Comparison of ENCODE assay signal across 1 cellular context in the genomic region with DNA sequence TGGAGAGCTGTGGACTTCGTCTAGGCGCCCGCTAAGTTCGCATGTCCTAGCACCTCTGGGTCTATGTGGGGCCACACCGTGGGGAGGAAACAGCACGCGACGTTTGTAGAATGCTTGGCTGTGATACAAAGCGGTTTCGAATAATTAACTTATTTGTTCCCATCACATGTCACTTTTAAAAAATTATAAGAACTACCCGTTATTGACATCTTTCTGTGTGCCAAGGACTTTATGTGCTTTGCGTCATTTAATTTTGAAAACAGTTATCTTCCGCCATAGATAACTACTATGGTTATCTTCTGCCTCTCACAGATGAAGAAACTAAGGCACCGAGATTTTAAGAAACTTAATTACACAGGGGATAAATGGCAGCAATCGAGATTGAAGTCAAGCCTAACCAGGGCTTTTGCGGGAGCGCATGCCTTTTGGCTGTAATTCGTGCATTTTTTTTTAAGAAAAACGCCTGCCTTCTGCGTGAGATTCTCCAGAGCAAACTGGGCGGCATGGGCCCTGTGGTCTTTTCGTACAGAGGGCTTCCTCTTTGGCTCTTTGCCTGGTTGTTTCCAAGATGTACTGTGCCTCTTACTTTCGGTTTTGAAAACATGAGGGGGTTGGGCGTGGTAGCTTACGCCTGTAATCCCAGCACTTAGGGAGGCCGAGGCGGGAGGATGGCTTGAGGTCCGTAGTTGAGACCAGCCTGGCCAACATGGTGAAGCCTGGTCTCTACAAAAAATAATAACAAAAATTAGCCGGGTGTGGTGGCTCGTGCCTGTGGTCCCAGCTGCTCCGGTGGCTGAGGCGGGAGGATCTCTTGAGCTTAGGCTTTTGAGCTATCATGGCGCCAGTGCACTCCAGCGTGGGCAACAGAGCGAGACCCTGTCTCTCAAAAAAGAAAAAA.
TF ChIP-seq lines count a peak whose summit lies in the region.

No MANE protein-coding gene starts in this region.

TF ChIP-seq in GM23338, 12 proteins besides CTCF, POLR2A, EP300 and RAD21:
- TF ChIP-seq, protein P1, sequence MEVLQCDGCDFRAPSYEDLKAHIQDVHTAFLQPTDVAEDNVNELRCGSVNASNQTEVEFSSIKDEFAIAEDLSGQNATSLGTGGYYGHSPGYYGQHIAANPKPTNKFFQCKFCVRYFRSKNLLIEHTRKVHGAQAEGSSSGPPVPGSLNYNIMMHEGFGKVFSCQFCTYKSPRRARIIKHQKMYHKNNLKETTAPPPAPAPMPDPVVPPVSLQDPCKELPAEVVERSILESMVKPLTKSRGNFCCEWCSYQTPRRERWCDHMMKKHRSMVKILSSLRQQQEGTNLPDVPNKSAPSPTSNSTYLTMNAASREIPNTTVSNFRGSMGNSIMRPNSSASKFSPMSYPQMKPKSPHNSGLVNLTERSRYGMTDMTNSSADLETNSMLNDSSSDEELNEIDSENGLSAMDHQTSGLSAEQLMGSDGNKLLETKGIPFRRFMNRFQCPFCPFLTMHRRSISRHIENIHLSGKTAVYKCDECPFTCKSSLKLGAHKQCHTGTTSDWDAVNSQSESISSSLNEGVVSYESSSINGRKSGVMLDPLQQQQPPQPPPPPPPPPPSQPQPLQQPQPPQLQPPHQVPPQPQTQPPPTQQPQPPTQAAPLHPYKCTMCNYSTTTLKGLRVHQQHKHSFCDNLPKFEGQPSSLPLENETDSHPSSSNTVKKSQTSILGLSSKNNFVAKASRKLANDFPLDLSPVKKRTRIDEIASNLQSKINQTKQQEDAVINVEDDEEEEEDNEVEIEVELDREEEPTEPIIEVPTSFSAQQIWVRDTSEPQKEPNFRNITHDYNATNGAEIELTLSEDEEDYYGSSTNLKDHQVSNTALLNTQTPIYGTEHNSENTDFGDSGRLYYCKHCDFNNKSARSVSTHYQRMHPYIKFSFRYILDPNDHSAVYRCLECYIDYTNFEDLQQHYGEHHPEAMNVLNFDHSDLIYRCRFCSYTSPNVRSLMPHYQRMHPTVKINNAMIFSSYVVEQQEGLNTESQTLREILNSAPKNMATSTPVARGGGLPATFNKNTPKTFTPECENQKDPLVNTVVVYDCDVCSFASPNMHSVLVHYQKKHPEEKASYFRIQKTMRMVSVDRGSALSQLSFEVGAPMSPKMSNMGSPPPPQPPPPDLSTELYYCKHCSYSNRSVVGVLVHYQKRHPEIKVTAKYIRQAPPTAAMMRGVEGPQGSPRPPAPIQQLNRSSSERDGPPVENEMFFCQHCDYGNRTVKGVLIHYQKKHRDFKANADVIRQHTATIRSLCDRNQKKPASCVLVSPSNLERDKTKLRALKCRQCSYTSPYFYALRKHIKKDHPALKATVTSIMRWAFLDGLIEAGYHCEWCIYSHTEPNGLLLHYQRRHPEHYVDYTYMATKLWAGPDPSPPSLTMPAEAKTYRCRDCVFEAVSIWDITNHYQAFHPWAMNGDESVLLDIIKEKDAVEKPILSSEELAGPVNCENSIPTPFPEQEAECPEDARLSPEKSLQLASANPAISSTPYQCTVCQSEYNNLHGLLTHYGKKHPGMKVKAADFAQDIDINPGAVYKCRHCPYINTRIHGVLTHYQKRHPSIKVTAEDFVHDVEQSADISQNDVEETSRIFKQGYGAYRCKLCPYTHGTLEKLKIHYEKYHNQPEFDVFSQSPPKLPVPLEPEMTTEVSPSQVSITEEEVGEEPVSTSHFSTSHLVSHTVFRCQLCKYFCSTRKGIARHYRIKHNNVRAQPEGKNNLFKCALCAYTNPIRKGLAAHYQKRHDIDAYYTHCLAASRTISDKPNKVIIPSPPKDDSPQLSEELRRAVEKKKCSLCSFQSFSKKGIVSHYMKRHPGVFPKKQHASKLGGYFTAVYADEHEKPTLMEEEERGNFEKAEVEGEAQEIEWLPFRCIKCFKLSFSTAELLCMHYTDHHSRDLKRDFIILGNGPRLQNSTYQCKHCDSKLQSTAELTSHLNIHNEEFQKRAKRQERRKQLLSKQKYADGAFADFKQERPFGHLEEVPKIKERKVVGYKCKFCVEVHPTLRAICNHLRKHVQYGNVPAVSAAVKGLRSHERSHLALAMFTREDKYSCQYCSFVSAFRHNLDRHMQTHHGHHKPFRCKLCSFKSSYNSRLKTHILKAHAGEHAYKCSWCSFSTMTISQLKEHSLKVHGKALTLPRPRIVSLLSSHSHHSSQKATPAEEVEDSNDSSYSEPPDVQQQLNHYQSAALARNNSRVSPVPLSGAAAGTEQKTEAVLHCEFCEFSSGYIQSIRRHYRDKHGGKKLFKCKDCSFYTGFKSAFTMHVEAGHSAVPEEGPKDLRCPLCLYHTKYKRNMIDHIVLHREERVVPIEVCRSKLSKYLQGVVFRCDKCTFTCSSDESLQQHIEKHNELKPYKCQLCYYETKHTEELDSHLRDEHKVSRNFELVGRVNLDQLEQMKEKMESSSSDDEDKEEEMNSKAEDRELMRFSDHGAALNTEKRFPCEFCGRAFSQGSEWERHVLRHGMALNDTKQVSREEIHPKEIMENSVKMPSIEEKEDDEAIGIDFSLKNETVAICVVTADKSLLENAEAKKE (CRISPR knock-in tag; IDR thresholded peaks at IDR 0.05): no peak
- TF ChIP-seq NANOG (IDR thresholded peaks at IDR 0.05; ENCODE audit: borderline replicate concordance): no peak
- no peak for TF ChIP-seq JUNB (IDR thresholded peaks at IDR 0.05; ENCODE audit: unreplicated experiment)
- TF ChIP-seq, protein P2, sequence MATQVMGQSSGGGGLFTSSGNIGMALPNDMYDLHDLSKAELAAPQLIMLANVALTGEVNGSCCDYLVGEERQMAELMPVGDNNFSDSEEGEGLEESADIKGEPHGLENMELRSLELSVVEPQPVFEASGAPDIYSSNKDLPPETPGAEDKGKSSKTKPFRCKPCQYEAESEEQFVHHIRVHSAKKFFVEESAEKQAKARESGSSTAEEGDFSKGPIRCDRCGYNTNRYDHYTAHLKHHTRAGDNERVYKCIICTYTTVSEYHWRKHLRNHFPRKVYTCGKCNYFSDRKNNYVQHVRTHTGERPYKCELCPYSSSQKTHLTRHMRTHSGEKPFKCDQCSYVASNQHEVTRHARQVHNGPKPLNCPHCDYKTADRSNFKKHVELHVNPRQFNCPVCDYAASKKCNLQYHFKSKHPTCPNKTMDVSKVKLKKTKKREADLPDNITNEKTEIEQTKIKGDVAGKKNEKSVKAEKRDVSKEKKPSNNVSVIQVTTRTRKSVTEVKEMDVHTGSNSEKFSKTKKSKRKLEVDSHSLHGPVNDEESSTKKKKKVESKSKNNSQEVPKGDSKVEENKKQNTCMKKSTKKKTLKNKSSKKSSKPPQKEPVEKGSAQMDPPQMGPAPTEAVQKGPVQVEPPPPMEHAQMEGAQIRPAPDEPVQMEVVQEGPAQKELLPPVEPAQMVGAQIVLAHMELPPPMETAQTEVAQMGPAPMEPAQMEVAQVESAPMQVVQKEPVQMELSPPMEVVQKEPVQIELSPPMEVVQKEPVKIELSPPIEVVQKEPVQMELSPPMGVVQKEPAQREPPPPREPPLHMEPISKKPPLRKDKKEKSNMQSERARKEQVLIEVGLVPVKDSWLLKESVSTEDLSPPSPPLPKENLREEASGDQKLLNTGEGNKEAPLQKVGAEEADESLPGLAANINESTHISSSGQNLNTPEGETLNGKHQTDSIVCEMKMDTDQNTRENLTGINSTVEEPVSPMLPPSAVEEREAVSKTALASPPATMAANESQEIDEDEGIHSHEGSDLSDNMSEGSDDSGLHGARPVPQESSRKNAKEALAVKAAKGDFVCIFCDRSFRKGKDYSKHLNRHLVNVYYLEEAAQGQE (IDR thresholded peaks at IDR 0.05; ENCODE audit: unreplicated experiment): no peak
- TF ChIP-seq, protein P3, sequence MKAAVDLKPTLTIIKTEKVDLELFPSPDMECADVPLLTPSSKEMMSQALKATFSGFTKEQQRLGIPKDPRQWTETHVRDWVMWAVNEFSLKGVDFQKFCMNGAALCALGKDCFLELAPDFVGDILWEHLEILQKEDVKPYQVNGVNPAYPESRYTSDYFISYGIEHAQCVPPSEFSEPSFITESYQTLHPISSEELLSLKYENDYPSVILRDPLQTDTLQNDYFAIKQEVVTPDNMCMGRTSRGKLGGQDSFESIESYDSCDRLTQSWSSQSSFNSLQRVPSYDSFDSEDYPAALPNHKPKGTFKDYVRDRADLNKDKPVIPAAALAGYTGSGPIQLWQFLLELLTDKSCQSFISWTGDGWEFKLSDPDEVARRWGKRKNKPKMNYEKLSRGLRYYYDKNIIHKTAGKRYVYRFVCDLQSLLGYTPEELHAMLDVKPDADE (IDR thresholded peaks at IDR 0.05): no peak
- TF ChIP-seq POLR2AphosphoS5 (IDR thresholded peaks at IDR 0.05; ENCODE audit: low read depth): no peak
- no peak for TF ChIP-seq CREB1 (CRISPR knock-in tag; IDR thresholded peaks at IDR 0.05; ENCODE audit: low read depth)
- no peak for TF ChIP-seq EZH2phosphoT487 (IDR thresholded peaks at IDR 0.05; ENCODE audit: unreplicated experiment)
- TF ChIP-seq EZH2 (IDR thresholded peaks at IDR 0.05; ENCODE audit: low read depth, unreplicated experiment): no peak
TF ChIP-seq in GM23338: peak in this region for 0.
